In genomic region chr4:8409271-8410065, GRCh38 we compare ENCODE assay signal across 8 cellular contexts. TPM values are rescaled to one million over a fixed set of nuclear protein-coding genes. Genes with fewer than 3 reads are reported as not detected.
DNase-seq lines count a peak whose midpoint lies in the region; ATAC-seq and TF ChIP-seq lines count a peak whose summit lies in the region.

No MANE protein-coding gene starts in this region.

- BruUV-seq in PC-3 (replicated peaks; lab: Mats Ljungman, UMichigan) = no TSS peak

- intact Hi-C loops in CD4-positive, alpha-beta T cell (cut with DNase I, micrococcal nuclease) = no loop called here
- intact Hi-C loops in PC-3 (cut with micrococcal nuclease) = no loop called here

- POLR2A ChIA-PET in CD4-positive, alpha-beta T cell (lab: Charles Lee) = no interaction called here
- POLR2A ChIA-PET in PC-3 (lab: Charles Lee; ENCODE audit: unreplicated experiment) = no interaction called here

- no peak overlapping the region for H3K9ac ChIP-seq in PC-3 (ENCODE audit: low read length)

- peak; percentile 84 for ATAC-seq in CD4-positive, alpha-beta T cell (ENCODE audit: poor library complexity)
- ATAC-seq in PC-3 = peak; percentile 28

- no peak overlapping the region for H3K27ac ChIP-seq in CD4-positive, alpha-beta T cell (ENCODE audit: low read depth, low read length)
- H3K27ac ChIP-seq in PC-3 (ENCODE audit: low read length) = no peak overlapping the region
- peak overlapping the region in 1 of 2 donors; percentile 47 for H3K27ac ChIP-seq in coronary artery

- no peaks in the 10 kb centered on the region for H3K27me3 ChIP-seq in CD4-positive, alpha-beta T cell (ENCODE audit: control insufficient read depth, insufficient read depth, low read length)
- no peaks in the 10 kb centered on the region for H3K27me3 ChIP-seq in PC-3 (ENCODE audit: low read length)

- peak overlapping the region; percentile 28 for H3K27ac Mint-ChIP-seq in CD4-positive, alpha-beta T cell
- H3K27ac Mint-ChIP-seq in nephron progenitor cell = no peak overlapping the region

- no peaks in the 10 kb centered on the region for H3K9me2 ChIP-seq in PC-3 (replicated peaks; ENCODE audit: low read length)

- H2AFZ ChIP-seq in PC-3 (ENCODE audit: low read length) = no peak overlapping the region

- peaks cover 5% of the 10 kb centered on the region for H3K4me1 Mint-ChIP-seq in CD4-positive, alpha-beta T cell (ENCODE audit: low read depth)
- peaks cover 6% of the 10 kb centered on the region for H3K4me1 Mint-ChIP-seq in nephron progenitor cell

- CTCF ChIA-PET in CD4-positive, alpha-beta T cell (lab: Charles Lee) = no interaction called here
- CTCF ChIA-PET in PC-3 (lab: Charles Lee) = no interaction called here

- no peaks in the 10 kb centered on the region for H3K9me3 Mint-ChIP-seq in CD4-positive, alpha-beta T cell
- H3K9me3 Mint-ChIP-seq in nephron progenitor cell = peaks cover 13% of the 10 kb centered on the region

- H3K4me1 ChIP-seq in PC-3 (ENCODE audit: insufficient read depth, low read length) = peaks cover 4% of the 10 kb centered on the region; the same call in 1 of the 2 replicates

- H3K4me3 ChIP-seq in PC-3 (ENCODE audit: low read length) (no peak overlapping the region), coronary artery (no peak overlapping the region)

- no peaks in the 10 kb centered on the region for H3F3A ChIP-seq in PC-3 (ENCODE audit: low read length, unreplicated experiment)

- H3K4me2 ChIP-seq in PC-3 (ENCODE audit: low read length) = no peak overlapping the region

- H3K9me3 ChIP-seq in CD4-positive, alpha-beta T cell (ENCODE audit: control insufficient read depth, low read length) = no peaks in the 10 kb centered on the region
- no peaks in the 10 kb centered on the region for H3K9me3 ChIP-seq in PC-3 (ENCODE audit: low read length)

- H4K20me1 ChIP-seq in PC-3 (ENCODE audit: low read length) = no peaks in the 10 kb centered on the region

- TF ChIP-seq CTCF in CD4-positive, alpha-beta T cell (IDR thresholded peaks at IDR 0.05) = no peak
- TF ChIP-seq CTCF in PC-3 (conservative IDR thresholded peaks at IDR 0.05; ENCODE audit: low read depth, low read length) (no peak), nephron progenitor cell (IDR thresholded peaks at IDR 0.05) (no peak), coronary artery (IDR thresholded peaks at IDR 0.05) (no peak)

- peak in 9 of 10 experiments; percentile 19 to 69 (median 38) for DNase-seq in CD4-positive, alpha-beta T cell
- DNase-seq in PC-3 = peak; percentile 3
- DNase-seq in activated gamma-delta T cell treated with anti-CD3 and anti-CD28 coated beads, Interleukin-2, amount 50 U/mL, for 16 hours (ENCODE audit: low read depth) = peak; percentile 39
- DNase-seq in nephron progenitor cell = peak; percentile 35
- DNase-seq in coronary artery (ENCODE audit: low spot score) = no peak
- no peak for DNase-seq in kidney glomerular epithelial cell (lab: John Stamatoyannopoulos, UW)
- no peak for DNase-seq in hippocampal formation (lab: John Stamatoyannopoulos, UW)
- DNase-seq in HPDE6-E6E7 (ENCODE audit: extremely low spot score) = no peak

- no peaks in the 10 kb centered on the region for H3K79me2 ChIP-seq in PC-3 (ENCODE audit: low read length)

- no peak overlapping the region for H3K4me3 Mint-ChIP-seq in CD4-positive, alpha-beta T cell
- no peak overlapping the region for H3K4me3 Mint-ChIP-seq in nephron progenitor cell

- no peaks in the 10 kb centered on the region for H3K27me3 Mint-ChIP-seq in CD4-positive, alpha-beta T cell
- H3K27me3 Mint-ChIP-seq in nephron progenitor cell (ENCODE audit: low read depth, poor library complexity) = peaks cover 7% of the 10 kb centered on the region

- H3K36me3 Mint-ChIP-seq in CD4-positive, alpha-beta T cell (ENCODE audit: low read depth) = peaks cover 62% of the 10 kb centered on the region
- peaks cover 60% of the 10 kb centered on the region for H3K36me3 Mint-ChIP-seq in nephron progenitor cell (ENCODE audit: low read depth)

- H3K36me3 ChIP-seq in PC-3 (ENCODE audit: low read depth, low read length) = no peaks in the 10 kb centered on the region

RNA-seq across cellular contexts. Expression of gene ACOX3, which starts 31.1 kb away (rescaled TPM):
- total RNA-seq in CD4-positive, alpha-beta T cell = 1 to 10 TPM; 4.9 to 6.1 TPM
- total RNA-seq in PC-3 (2014; rRNA removed) = 12.2 and 13.0 TPM in 2 replicates

RNA-seq across cellular contexts. Expression of gene TRMT44, which starts 31.1 kb away (rescaled TPM):
- total RNA-seq in CD4-positive, alpha-beta T cell = 10 to 100 TPM; 25.6 to 29.2 TPM
- 13.3 and 15.3 TPM in 2 replicates for total RNA-seq in PC-3 (2014; rRNA removed)

Comparison
In these comparisons a context has a peak if more than half of its experiments do, and no peak if none do; other contexts are left out.
1. DNase-seq: peak in CD4-positive, alpha-beta T cell (9 of 10), PC-3 (single experiment), activated gamma-delta T cell treated with anti-CD3 and anti-CD28 coated beads, Interleukin-2, amount 50 U/mL, for 16 hours (single experiment) and nephron progenitor cell (single experiment); none in coronary artery (single experiment), kidney glomerular epithelial cell (single experiment), hippocampal formation (0 of 2) and HPDE6-E6E7 (single experiment).